ENCODE assay signal across 21 cellular contexts in the genomic region with DNA sequence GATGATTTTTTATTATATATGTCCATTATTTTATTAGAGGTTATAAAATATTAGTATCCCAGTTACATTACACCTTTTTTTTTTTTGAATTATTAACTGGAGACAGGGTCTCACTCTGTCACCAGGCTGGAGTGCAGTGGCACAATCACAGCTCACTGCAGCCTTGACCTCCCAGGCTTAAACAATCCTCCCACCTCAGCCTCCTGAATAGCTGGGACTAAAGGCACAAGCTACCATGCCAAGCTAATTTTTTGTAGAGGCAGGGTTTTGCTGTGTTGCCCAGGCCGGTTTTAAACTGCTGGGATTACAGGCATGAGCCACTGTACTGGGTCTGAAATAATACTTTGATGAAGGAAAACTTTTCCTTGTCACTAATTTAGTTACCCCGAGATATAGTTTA.
"Had no signal": no experiment of that assay in that cellular context is flagged by ENCODE, and none has a peak within 500 bp of the region (broad histone marks: within the 10 kb centered on the region; RNA-seq: fewer than 3 reads in every experiment).

No MANE protein-coding gene starts in this region.

- FAIRE-seq: colon, islet of Langerhans had no signal

- H3K4me3 Mint-ChIP-seq: endodermal cell; natural killer cell; neural crest cell; stimulated activated naive CD8-positive, alpha-beta T cell treated with anti-CD3 and anti-CD28 coated beads, Interleukin-15, Interleukin-2, amounts not matched to agents 100 ng/mL and 50 ng/mL, for 24 hours had no signal

- ATAC-seq: esophagus mucosa, gastrocnemius medialis, heart right ventricle, mucosa of descending colon, natural killer cell, right cardiac atrium had no signal

- H3K4me1 Mint-ChIP-seq: endodermal cell, natural killer cell, neural crest cell had no signal

- H3K4me3 ChIP-seq: gastrocnemius medialis, heart right ventricle, mucosa of descending colon, smooth muscle cell, testis, tibial nerve had no signal

- H3K4me2 ChIP-seq: smooth muscle cell had no signal

- H3K9me3 Mint-ChIP-seq: endodermal cell; natural killer cell; neural crest cell; stimulated activated naive CD8-positive, alpha-beta T cell treated with anti-CD3 and anti-CD28 coated beads, Interleukin-15, Interleukin-2, amounts not matched to agents 100 ng/mL and 50 ng/mL, for 24 hours had no signal

- H3K27me3 ChIP-seq: gastrocnemius medialis, heart right ventricle, testis, tibial nerve had no signal

- H3K4me1 ChIP-seq: gastrocnemius medialis, testis, tibial nerve had no signal

- H3K27me3 Mint-ChIP-seq: progenitor cell of endocrine pancreas; stimulated activated naive CD8-positive, alpha-beta T cell treated with anti-CD3 and anti-CD28 coated beads, Interleukin-15, Interleukin-2, amounts not matched to agents 100 ng/mL and 50 ng/mL, for 24 hours had no signal

- DNase-seq: cerebellar nuclear complex; effector CD4-positive, alpha-beta T cell; endodermal cell; gastrocnemius medialis; heart right ventricle; hypothalamus; kidney glomerular epithelial cell; mammary epithelial cell; mucosa of descending colon; natural killer cell; right cardiac atrium; stimulated activated CD4-positive, alpha-beta T cell treated with anti-CD3 and anti-CD28 coated beads, Interleukin-2, amount 100 ng/mL, for 48 hours; testis had no signal

- H3K27ac Mint-ChIP-seq: endodermal cell, natural killer cell, progenitor cell of endocrine pancreas had no signal

- H3K36me3 Mint-ChIP-seq: natural killer cell had no signal

- H3K9me3 ChIP-seq: gastrocnemius medialis, heart right ventricle, mucosa of descending colon, testis, tibial nerve had no signal
